Comparison of ENCODE assay signal across 8 cellular contexts in the genomic region with DNA sequence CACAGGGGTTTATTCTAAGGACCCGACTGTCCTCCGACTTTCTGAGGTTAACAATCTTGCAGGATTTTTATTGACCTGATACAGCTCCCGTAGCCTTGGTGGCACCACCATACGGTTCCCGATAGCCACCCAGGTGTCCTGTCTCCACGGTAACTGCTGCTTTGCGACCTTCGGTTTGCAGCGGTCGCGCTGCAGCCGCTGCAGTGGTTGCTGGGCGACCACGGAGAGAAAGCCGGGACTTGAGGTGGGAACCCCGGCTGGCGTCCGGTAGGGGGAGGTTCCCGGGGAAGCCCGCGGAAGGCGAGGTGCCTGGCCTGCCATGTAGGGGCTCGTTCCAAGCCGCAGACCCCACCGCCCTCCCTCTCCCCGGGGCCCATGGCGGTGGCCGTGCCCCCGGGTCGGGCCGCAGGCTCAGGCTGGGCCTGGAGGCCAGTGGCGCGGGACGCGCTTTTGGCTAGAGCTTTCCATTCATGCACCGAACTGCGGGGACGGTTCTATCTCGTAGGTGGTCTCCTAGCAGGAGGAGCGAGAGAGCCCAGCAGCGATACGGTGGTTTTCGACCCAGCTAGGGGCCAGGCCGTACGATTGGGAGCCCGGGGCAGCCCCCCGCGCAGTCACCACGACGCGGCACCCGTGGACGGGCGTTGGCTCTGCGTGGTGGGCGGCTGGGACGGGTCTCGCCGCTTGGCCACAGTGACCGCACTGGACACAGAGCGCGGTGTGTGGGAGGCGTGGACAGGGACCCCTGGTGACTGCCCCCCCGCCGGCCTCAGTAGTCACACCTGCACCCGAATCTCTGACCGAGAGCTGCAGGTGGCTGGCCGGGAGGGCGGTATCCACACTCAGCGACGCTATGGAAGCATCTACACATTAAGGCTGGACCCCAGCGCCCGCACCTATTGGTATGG. TPM values are rescaled to one million over a fixed set of nuclear protein-coding genes. Genes with fewer than 3 reads are reported as not detected.
DNase-seq lines count a peak whose midpoint lies in the region; ATAC-seq, FAIRE-seq and TF ChIP-seq lines count a peak whose summit lies in the region.

A gene with protein sequence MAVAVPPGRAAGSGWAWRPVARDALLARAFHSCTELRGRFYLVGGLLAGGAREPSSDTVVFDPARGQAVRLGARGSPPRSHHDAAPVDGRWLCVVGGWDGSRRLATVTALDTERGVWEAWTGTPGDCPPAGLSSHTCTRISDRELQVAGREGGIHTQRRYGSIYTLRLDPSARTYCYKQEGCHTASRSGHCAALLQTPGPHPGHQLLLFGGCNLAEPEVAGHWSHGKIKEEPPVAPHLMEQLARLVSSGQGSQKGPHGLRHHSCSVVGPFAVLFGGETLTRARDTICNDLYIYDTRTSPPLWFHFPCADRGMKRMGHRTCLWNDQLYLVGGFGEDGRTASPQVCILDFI (plus strand): TSS at position 201 of the 908 bp plus-strand sequence. CDS start 175 bp downstream, at position 376.

- peak within 1 kb of the TSS; percentile 73 for H3K4me3 Mint-ChIP-seq in activated CD4-positive, alpha-beta memory T cell treated with anti-CD3 and anti-CD28 coated beads for 36 hours

- H3K4me3 ChIP-seq in dorsolateral prefrontal cortex (peak within 1 kb of the TSS; percentile 55 to 96 (median 78)), liver (ENCODE audit: low read depth in 1 of 3, low read length in 3 of 3) (peak within 1 kb of the TSS; percentile 64 to 94 (median 72))

- no peak for TF ChIP-seq POLR2A in GM12891 (IDR thresholded peaks at IDR 0.05; ENCODE audit: low read depth, low read length)

- WGBS in liver: 5% methylated on average over 73 of the region's 73 CpGs

- peak within 1 kb of the TSS; percentile 60 to 85 for H3K9ac ChIP-seq in liver (ENCODE audit: low read depth in 1 of 2, low read length in 2 of 2)

- no peaks in the 10 kb centered on the region for H3K27me3 ChIP-seq in dorsolateral prefrontal cortex
- no peaks in the 10 kb centered on the region for H3K27me3 ChIP-seq in liver (ENCODE audit: control insufficient read depth in 4 of 4, insufficient read depth in 4 of 4, low read length in 3 of 4)

- peak; percentile 94 for DNase-seq in GM12891 (ENCODE audit: insufficient read length, low spot score)
- peak; percentile 94 to 98 for DNase-seq in NCI-H2081 (lab: John Stamatoyannopoulos, UW)
- DNase-seq in activated CD4-positive, alpha-beta memory T cell treated with anti-CD3 and anti-CD28 coated beads for 36 hours: peak; percentile 87
- DNase-seq in dorsolateral prefrontal cortex: peak; percentile 51 to 90 (median 80)
- DNase-seq in stimulated activated CD4-positive, alpha-beta T cell treated with anti-CD3 and anti-CD28 coated beads, Interleukin-4, amount 100 ng/mL, for 48 hours (ENCODE audit: low read depth in 2 of 2): peak; percentile 47 to 65
- DNase-seq in dedifferentiated amniotic fluid mesenchymal stem cell (ENCODE audit: extremely low spot score): no peak

- peaks cover 16% of the 10 kb centered on the region for H3K36me3 Mint-ChIP-seq in activated CD4-positive, alpha-beta memory T cell treated with anti-CD3 and anti-CD28 coated beads for 36 hours

- no peak for TF ChIP-seq RAD21 in liver (IDR thresholded peaks at IDR 0.05)

- no peaks in the 10 kb centered on the region for H3K27me3 Mint-ChIP-seq in activated CD4-positive, alpha-beta memory T cell treated with anti-CD3 and anti-CD28 coated beads for 36 hours

- POLR2A ChIA-PET in activated CD4-positive, alpha-beta memory T cell treated with anti-CD3 and anti-CD28 coated beads for 36 hours (lab: Charles Lee): interaction anchor here (0.6 to 3.2 kb wide), 9 partner anchors 10 to 267 kb away, joined by 3 to 17 read pairs (median 5); partner anchors contain the start of genes ARHGAP30, DEDD, NIT1 and PFDN2

- H3K9me3 Mint-ChIP-seq in activated CD4-positive, alpha-beta memory T cell treated with anti-CD3 and anti-CD28 coated beads for 36 hours: no peaks in the 10 kb centered on the region

- CTCF ChIA-PET in activated CD4-positive, alpha-beta memory T cell treated with anti-CD3 and anti-CD28 coated beads for 36 hours (lab: Charles Lee): interaction anchor here (0.6 to 6.9 kb wide), 33 partner anchors 8 to 371 kb away, joined by 3 to 153 read pairs (median 5); partner anchors contain the start of genes ARHGAP30, CD244, DEDD and F11R

- H3K9me3 ChIP-seq in liver (ENCODE audit: control insufficient read depth in 4 of 4, low read length in 3 of 4): no peaks in the 10 kb centered on the region

- peaks cover 2 to 24% (median 11%) of the 10 kb centered on the region in 4 donors for H3K4me1 ChIP-seq in liver (ENCODE audit: control insufficient read depth in 4 of 4, insufficient read depth in 4 of 4, low read length in 3 of 4)

- H3K36me3 ChIP-seq in liver (ENCODE audit: control insufficient read depth in 4 of 4, insufficient read depth in 3 of 4, low read depth in 1 of 4, low read length in 3 of 4): peaks cover 4 to 23% (median 14%) of the 10 kb centered on the region in 4 donors

- peak; percentile 97 for FAIRE-seq in GM12891 (lab: Jason Lieb, UNC)

- peak within 1 kb of the TSS; percentile 74 for H3K27ac Mint-ChIP-seq in activated CD4-positive, alpha-beta memory T cell treated with anti-CD3 and anti-CD28 coated beads for 36 hours

- TF ChIP-seq CTCF in dorsolateral prefrontal cortex (IDR thresholded peaks at IDR 0.05 in 54 of 56, conservative IDR thresholded peaks at IDR 0.05 in 2 of 56; ENCODE audit: low read depth in 1 of 56, partially characterized antibody in 56 of 56): peak in 18 of 56 donors; percentile 1 to 45 (median 7)
- TF ChIP-seq CTCF in liver (IDR thresholded peaks at IDR 0.05; ENCODE audit: low read depth, low read length, missing input control): peak; percentile 20

- ATAC-seq in HG02678 (IDR thresholded peaks at IDR 0.05; ENCODE audit: unreplicated experiment): peak; percentile 76

- H3K27ac ChIP-seq in dorsolateral prefrontal cortex: peak within 1 kb of the TSS in 58 of 59 donors; percentile 36 to 93 (median 81)
- peak within 1 kb of the TSS; percentile 48 to 53 for H3K27ac ChIP-seq in liver (ENCODE audit: low read depth in 1 of 2, low read length in 2 of 2)

- intact Hi-C loops in activated CD4-positive, alpha-beta memory T cell treated with anti-CD3 and anti-CD28 coated beads for 36 hours (cut with micrococcal nuclease): loop anchor here (5.0 to 10.0 kb wide), 2 partner anchors 36 to 304 kb away; partner anchors contain the start of gene LY9
- intact Hi-C loops in dorsolateral prefrontal cortex (cut with DNase I): loop anchor here (1.0 to 10.0 kb wide), 3 partner anchors 34 to 104 kb away; partner anchors contain the start of genes USF1 (in 2 of the 2) and DEDD (in 1 of the 2)

- peaks cover 38% of the 10 kb centered on the region for H3K4me1 Mint-ChIP-seq in activated CD4-positive, alpha-beta memory T cell treated with anti-CD3 and anti-CD28 coated beads for 36 hours (ENCODE audit: low read depth)

TF ChIP-seq in GM12891, 5 proteins besides CTCF, POLR2A, EP300 and RAD21:
- TF ChIP-seq POLR2AphosphoS5 (IDR thresholded peaks at IDR 0.05; ENCODE audit: low read depth, low read length): no peak
- no peak for TF ChIP-seq PAX5 (IDR thresholded peaks at IDR 0.05; ENCODE audit: insufficient read depth, low read length, severe bottlenecking)
- TF ChIP-seq TAF1 (IDR thresholded peaks at IDR 0.05; ENCODE audit: low read depth, low read length): no peak
- TF ChIP-seq POU2F2 (IDR thresholded peaks at IDR 0.05; ENCODE audit: low read depth, low read length): no peak
TF ChIP-seq in GM12891: peak in this region for 0.

TF ChIP-seq in liver, 16 proteins besides CTCF, POLR2A, EP300 and RAD21:
- TF ChIP-seq GABPA (IDR thresholded peaks at IDR 0.05 in 1 of 2, conservative IDR thresholded peaks at IDR 0.05 in 1 of 2) (peak in 1 of 2 donors; percentile 49), FOXA1 (IDR thresholded peaks at IDR 0.05) (no peak), YY1 (IDR thresholded peaks at IDR 0.05) (peak; percentile 55)

RNA-seq across cellular contexts. Expression of the gene that starts here (rescaled TPM):
- 4.9 TPM for polyA plus RNA-seq in GM12891 (2012; ENCODE audit: low read depth, missing spikeins)
- 1 to 10 TPM; 1.2 to 1.6 TPM for total RNA-seq in activated CD4-positive, alpha-beta memory T cell treated with anti-CD3 and anti-CD28 coated beads for 36 hours
- total RNA-seq in dorsolateral prefrontal cortex (10 to 100 TPM; 15.1 to 54.9 (median 36.9) TPM), liver (1 to 10 TPM; 1.9 to 2.8 TPM)
- polyA plus RNA-seq in liver: 1 to 10 TPM; 2.4 to 3.3 TPM

Comparison
In these comparisons a context has a peak if more than half of its experiments do, and no peak if none do; other contexts are left out.
1. RNA of the gene that starts here (total RNA-seq): 15.1 to 54.9 TPM in dorsolateral prefrontal cortex; 1.9 to 2.8 TPM in liver and 1.2 to 1.6 TPM in activated CD4-positive, alpha-beta memory T cell treated with anti-CD3 and anti-CD28 coated beads for 36 hours; every median in the first group is over 4 times any median in the second.